ENCODE assay signal across 8 cellular contexts in the genomic region with DNA sequence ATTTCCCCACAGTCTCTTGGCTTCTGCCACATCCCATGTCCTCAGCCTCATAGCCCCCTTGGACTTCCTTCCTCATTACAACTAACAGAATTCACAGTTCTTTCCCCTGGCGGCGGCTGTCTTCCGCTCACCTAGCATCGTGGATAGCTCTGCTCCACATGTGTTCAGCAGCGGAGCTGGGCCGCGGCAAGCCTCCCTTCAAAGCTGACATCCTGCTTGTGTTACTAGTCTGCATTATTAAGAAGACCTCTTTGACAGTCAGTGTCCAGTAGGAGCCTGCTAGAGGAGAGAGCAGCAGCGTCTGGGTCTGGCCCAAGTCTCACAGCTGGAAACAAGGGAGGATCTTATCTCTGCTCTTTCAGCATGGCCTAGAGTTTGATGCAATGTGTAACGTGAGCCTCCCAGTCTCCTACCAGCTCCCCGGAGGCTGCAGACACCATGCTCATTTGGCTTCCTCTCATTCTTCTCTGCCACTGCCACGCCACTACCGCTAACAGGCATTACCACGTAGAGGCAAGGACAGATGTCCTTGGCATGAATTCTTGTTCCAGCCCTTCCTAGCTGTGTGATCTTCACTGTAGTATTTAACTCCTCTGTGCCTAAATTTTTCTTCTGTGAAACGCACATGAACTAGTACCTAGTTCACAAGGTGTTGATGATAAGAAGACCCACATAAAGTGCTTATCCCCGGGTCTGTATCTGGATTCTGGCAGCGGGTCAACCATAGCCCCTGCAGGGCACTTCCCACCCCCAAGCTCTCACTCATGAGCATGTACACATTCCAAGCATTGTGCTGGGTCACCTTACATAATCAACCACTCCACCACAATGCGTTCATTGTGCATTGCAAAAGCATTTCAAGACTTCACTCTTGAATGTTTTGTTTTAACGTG.
DNase-seq lines count a peak whose midpoint lies in the region; ATAC-seq and TF ChIP-seq lines count a peak whose summit lies in the region.

No MANE protein-coding gene starts in this region.

- H3K9me3 Mint-ChIP-seq in naive thymus-derived CD4-positive, alpha-beta T cell = peaks cover 0 to 2% (median 0%) of the 10 kb centered on the region in 11 donors

- H3K27ac ChIP-seq in naive thymus-derived CD4-positive, alpha-beta T cell (ENCODE audit: low read depth, low read length) = no peak overlapping the region

- intact Hi-C loops in naive thymus-derived CD4-positive, alpha-beta T cell (cut with micrococcal nuclease) = no loop called here

- peaks cover 18 to 67% (median 34%) of the 10 kb centered on the region in 7 donors for H3K4me1 Mint-ChIP-seq in naive thymus-derived CD4-positive, alpha-beta T cell

- H3K9me3 ChIP-seq in naive thymus-derived CD4-positive, alpha-beta T cell (ENCODE audit: control insufficient read depth in 2 of 3, low read length in 3 of 3) = no peaks in the 10 kb centered on the region

- POLR2A ChIA-PET in naive thymus-derived CD4-positive, alpha-beta T cell (lab: Charles Lee) = interaction anchor here (1.0 to 2.8 kb wide), 2 partner anchors 11 to 54 kb away, joined by 3 to 8 read pairs; no protein-coding TSS in a partner anchor

- peak; percentile 37 for TF ChIP-seq CTCF in choroid plexus epithelial cell (conservative IDR thresholded peaks at IDR 0.05; ENCODE audit: low read depth, low read length)

- DNase-seq in EL (peak; percentile 60), NCI-H69 (lab: John Stamatoyannopoulos, UW) (peak; percentile 11), choroid plexus epithelial cell (ENCODE audit: low read depth) (peak; percentile 98), NCI-H510A treated with DMSO at 0.1 percent for 48 hours (lab: John Stamatoyannopoulos, UW) (no peak), SIG-M5 treated with dmso at 0.1 percent for 504 hours (lab: John Stamatoyannopoulos, UW; ENCODE audit: unreplicated experiment) (no peak)
- DNase-seq in naive thymus-derived CD4-positive, alpha-beta T cell = no peak

- peak overlapping the region in 5 of 10 donors; percentile 21 to 79 (median 49) for H3K4me3 Mint-ChIP-seq in naive thymus-derived CD4-positive, alpha-beta T cell

- CTCF ChIA-PET in naive thymus-derived CD4-positive, alpha-beta T cell (lab: Charles Lee) = interaction anchor here (0.5 to 1.3 kb wide), 5 partner anchors 11 to 1504 kb away, joined by 3 to 5 read pairs (median 3); no protein-coding TSS in a partner anchor

- H3K27ac Mint-ChIP-seq in naive thymus-derived CD4-positive, alpha-beta T cell = peak overlapping the region in 5 of 9 donors; percentile 38 to 91 (median 77)

- H3K4me3 ChIP-seq in choroid plexus epithelial cell (ENCODE audit: low read depth, low read length) = peak overlapping the region; percentile 2
- H3K4me3 ChIP-seq in naive thymus-derived CD4-positive, alpha-beta T cell (ENCODE audit: low read length) = no peak overlapping the region

- no peaks in the 10 kb centered on the region for H3K27me3 ChIP-seq in naive thymus-derived CD4-positive, alpha-beta T cell (ENCODE audit: control insufficient read depth in 2 of 2, insufficient read depth in 2 of 2, low read length in 2 of 2)

- H3K27me3 Mint-ChIP-seq in naive thymus-derived CD4-positive, alpha-beta T cell = no peaks in the 10 kb centered on the region

- peaks cover 0 to 2% (median 0%) of the 10 kb centered on the region in 5 donors for H3K36me3 Mint-ChIP-seq in naive thymus-derived CD4-positive, alpha-beta T cell

- peaks cover 17 to 53% of the 10 kb centered on the region in 2 donors for H3K4me1 ChIP-seq in naive thymus-derived CD4-positive, alpha-beta T cell (ENCODE audit: control insufficient read depth in 2 of 2, insufficient read depth in 2 of 2, low read length in 2 of 2)

- ATAC-seq in naive thymus-derived CD4-positive, alpha-beta T cell = no peak
- ATAC-seq in GM21360 (IDR thresholded peaks at IDR 0.05; ENCODE audit: unreplicated experiment) (no peak), HG02763 (IDR thresholded peaks at IDR 0.05; ENCODE audit: unreplicated experiment) (no peak)

- no peaks in the 10 kb centered on the region for H3K36me3 ChIP-seq in naive thymus-derived CD4-positive, alpha-beta T cell (ENCODE audit: control insufficient read depth in 2 of 3, insufficient read depth in 3 of 3, low read length in 3 of 3)

Comparison
In these comparisons a context has a peak if more than half of its experiments do, and no peak if none do; other contexts are left out.
1. DNase-seq: peak in EL (single experiment), NCI-H69 (single experiment) and choroid plexus epithelial cell (single experiment); none in naive thymus-derived CD4-positive, alpha-beta T cell (0 of 9), NCI-H510A treated with DMSO at 0.1 percent for 48 hours (single experiment) and SIG-M5 treated with dmso at 0.1 percent for 504 hours (single experiment).